23 cellular contexts compared by ENCODE assay signal in genomic region chr17:79262624-79263023, GRCh38.
DNase-seq lines count a peak whose midpoint lies in the region; ATAC-seq, FAIRE-seq and TF ChIP-seq lines count a peak whose summit lies in the region.
"Had no signal": no experiment of that assay in that cellular context is flagged by ENCODE, and none has a peak within 500 bp of the region (broad histone marks: within the 10 kb centered on the region; RNA-seq: fewer than 3 reads in every experiment).

No MANE protein-coding gene starts in this region.

- H3K9me3 ChIP-seq in BLaER1 treated with 17β-estradiol and CSF1 and Interleukin-3, amounts not matched to agents 10 nM and 100 nM (replicated peaks in 1 of 11): no peaks in the 10 kb centered on the region
- H3K9me3 ChIP-seq in H1 (ENCODE audit: insufficient read depth in 2 of 2, low read depth in 1 of 2, low read length in 1 of 2): no peaks in the 10 kb centered on the region
- H3K9me3 ChIP-seq: BE2C had no signal

- H2BK12ac ChIP-seq in H1 (ENCODE audit: low read depth, low read length): no peak overlapping the region

- no peak overlapping the region for H2BK20ac ChIP-seq in H1 (ENCODE audit: low read length)

- no peak overlapping the region for H3K23ac ChIP-seq in H1 (ENCODE audit: insufficient read length)

- H2AFZ ChIP-seq in H1 (ENCODE audit: low read length): no peak overlapping the region
- H2AFZ ChIP-seq: GM23248 had no signal

- WGBS in H1 (ENCODE audit: extremely low coverage in 1 of 2, insufficient coverage in 1 of 2, insufficient read length in 1 of 2, insufficient replicate concordance in 2 of 2, low coverage in 1 of 2, low lambda C conversion rate in 2 of 2, missing lambda C conversion rate in 1 of 2), 2 experiments: 86% methylated on average over 6 of the region's 6 CpGs; no CpG with 5 or more reads in 1 of the 2 experiments

- no peak overlapping the region for H3K4ac ChIP-seq in H1 (replicated peaks; ENCODE audit: insufficient read length, low read depth, low read length)

- H2BK5ac ChIP-seq in H1 (ENCODE audit: low read depth, low read length): no peak overlapping the region

- peak overlapping the region; percentile 72; the same call in 1 of the 2 replicates for H2BK15ac ChIP-seq in H1 (ENCODE audit: low read length)

- H3K79me2 ChIP-seq in H1 (ENCODE audit: control insufficient read depth in 1 of 2, insufficient read depth in 2 of 2, low read length in 2 of 2): no peaks in the 10 kb centered on the region

- peaks cover 0 to 55% (median 7%) of the 10 kb centered on the region in 11 experiments; a peak in 12 of 22 replicates for H4K20me1 ChIP-seq in BLaER1 treated with 17β-estradiol and CSF1 and Interleukin-3, amounts not matched to agents 10 nM and 100 nM
- no peaks in the 10 kb centered on the region for H4K20me1 ChIP-seq in H1 (replicated peaks in 1 of 2; ENCODE audit: control insufficient read depth in 1 of 2, insufficient read depth in 2 of 2, low read length in 2 of 2)

- no peak overlapping the region for H3K4me3 ChIP-seq in BLaER1 treated with 17β-estradiol and CSF1 and Interleukin-3, amounts not matched to agents 10 nM and 100 nM
- H3K4me3 ChIP-seq in H1 (ENCODE audit: extremely low read depth in 1 of 4, insufficient read depth in 2 of 4, low read depth in 3 of 4, low read length in 4 of 4): no peak overlapping the region
- H3K4me3 ChIP-seq: GM23248 had no signal

- no peak for TF ChIP-seq RAD21 in H1 (IDR thresholded peaks at IDR 0.05 in 1 of 2, conservative IDR thresholded peaks at IDR 0.05 in 1 of 2; ENCODE audit: low read depth in 2 of 2, low read length in 2 of 2)

- TF ChIP-seq CTCF in H1 (IDR thresholded peaks at IDR 0.05; ENCODE audit: control extremely low read depth in 1 of 3, insufficient read depth in 1 of 3, low read depth in 1 of 3, low read length in 3 of 3): no peak

- H2BK120ac ChIP-seq in H1 (replicated peaks; ENCODE audit: low read depth, low read length): no peak overlapping the region

- no peak overlapping the region for H2AK5ac ChIP-seq in H1 (ENCODE audit: low read depth, low read length)

- POLR2A ChIA-PET in H1 (lab: Charles Lee; ENCODE audit: partially characterized antibody): no interaction called here

- no peaks in the 10 kb centered on the region for H3K36me3 ChIP-seq in BLaER1 treated with 17β-estradiol and CSF1 and Interleukin-3, amounts not matched to agents 10 nM and 100 nM
- no peaks in the 10 kb centered on the region for H3K36me3 ChIP-seq in H1 (ENCODE audit: control insufficient read depth in 2 of 4, insufficient read depth in 4 of 4, low read length in 3 of 4)
- H3K36me3 ChIP-seq: BE2C had no signal

- FAIRE-seq in H1 (lab: Jason Lieb, UNC): no peak
- FAIRE-seq: A204.1, G401.6, GM12891, GM19239 had no signal

- H3K18ac ChIP-seq in H1 (ENCODE audit: extremely low read depth, low read length): no peak overlapping the region

- peaks cover 0 to 27% (median 9%) of the 10 kb centered on the region in 11 experiments; a peak in 11 of 22 replicates for H3K27me3 ChIP-seq in BLaER1 treated with 17β-estradiol and CSF1 and Interleukin-3, amounts not matched to agents 10 nM and 100 nM
- H3K27me3 ChIP-seq in H1 (replicated peaks in 1 of 4; ENCODE audit: control insufficient read depth in 3 of 4, extremely low read depth in 1 of 4, insufficient read depth in 3 of 4, low read length in 3 of 4): no peaks in the 10 kb centered on the region

- no peaks in the 10 kb centered on the region for H3K23me2 ChIP-seq in H1 (ENCODE audit: low read depth, low read length)

- H3K14ac ChIP-seq in H1 (ENCODE audit: insufficient read length): no peak overlapping the region

- H3K4me1 ChIP-seq in BLaER1 treated with 17β-estradiol and CSF1 and Interleukin-3, amounts not matched to agents 10 nM and 100 nM: peaks cover 0 to 44% (median 29%) of the 10 kb centered on the region in 10 experiments; a peak in 16 of 20 replicates
- H3K4me1 ChIP-seq in H1 (replicated peaks in 1 of 4; ENCODE audit: control insufficient read depth in 3 of 4, insufficient read depth in 4 of 4, low read length in 3 of 4): peaks cover 0 to 3% (median 0%) of the 10 kb centered on the region in 4 experiments; a peak in 1 of 7 replicates
- H3K4me1 ChIP-seq: BE2C had no signal

- TF ChIP-seq EP300 in H1 (IDR thresholded peaks at IDR 0.05; ENCODE audit: borderline replicate concordance in 1 of 2, low read depth in 2 of 2, low read length in 2 of 2): no peak

- H4K8ac ChIP-seq in H1 (ENCODE audit: extremely low read depth, insufficient read depth, low read length): no peak overlapping the region; the same call in 1 of the 2 replicates

- CTCF ChIA-PET in H1 (lab: Charles Lee; ENCODE audit: partially characterized antibody): interaction anchor here (0.6 to 1.9 kb wide), 5 partner anchors 9 to 131 kb away, joined by 3 to 4 read pairs (median 4); no protein-coding TSS in a partner anchor

- H3K79me1 ChIP-seq in H1 (ENCODE audit: low read depth, low read length): no peaks in the 10 kb centered on the region

- H3K27ac ChIP-seq in BLaER1 treated with 17β-estradiol and CSF1 and Interleukin-3, amounts not matched to agents 10 nM and 100 nM: no peak overlapping the region
- H3K27ac ChIP-seq in H1 (ENCODE audit: low read depth, low read length): no peak overlapping the region
- H3K27ac ChIP-seq: GM23248, KMS-11 had no signal

- peak; percentile 17 for DNase-seq in DMS79 treated with DMSO at 0.1 percent for 48 hours (lab: John Stamatoyannopoulos, UW)
- DNase-seq in RPMI8226: peak; percentile 72
- no peak for DNase-seq in H1 (ENCODE audit: low read depth in 1 of 2, low spot score in 2 of 2)
- DNase-seq in NCI-H1930 (lab: John Stamatoyannopoulos, UW): no peak
- DNase-seq in activated CD4-positive, alpha-beta T cell treated with anti-CD3 and anti-CD28 coated beads, Interleukin-2, amount 50 U/mL, for 1 hour: no peak
- no peak for DNase-seq in T-helper 1 cell
- DNase-seq: ACHN; BE2C; CD4-positive, alpha-beta memory T cell; DMS153; DND-41; EL; GM23248; H7; HFFc6 had no signal

- H3K56ac ChIP-seq in H1 (replicated peaks; ENCODE audit: insufficient read length, low read depth, low read length): no peak overlapping the region

- H3K4me2 ChIP-seq in BLaER1 treated with 17β-estradiol and CSF1 and Interleukin-3, amounts not matched to agents 10 nM and 100 nM: peak overlapping the region in 9 of 11 experiments; percentile 0 to 93 (median 77); a peak in 15 of 22 replicates
- no peak overlapping the region for H3K4me2 ChIP-seq in H1 (ENCODE audit: insufficient read depth in 1 of 2, low read depth in 2 of 2, low read length in 2 of 2)
- H3K4me2 ChIP-seq: KMS-11 had no signal

- TF ChIP-seq POLR2A in H1 (IDR thresholded peaks at IDR 0.05; ENCODE audit: control extremely low read depth in 1 of 2, low read depth in 2 of 2, low read length in 2 of 2): no peak

- H4K91ac ChIP-seq in H1 (replicated peaks; ENCODE audit: insufficient read length, low read length): no peak overlapping the region

- no peak overlapping the region for H3K9ac ChIP-seq in BLaER1 treated with 17β-estradiol and CSF1 and Interleukin-3, amounts not matched to agents 10 nM and 100 nM
- H3K9ac ChIP-seq in H1 (replicated peaks in 1 of 4; ENCODE audit: extremely low read depth in 1 of 4, low read depth in 3 of 4, low read length in 3 of 4): no peak overlapping the region
- H3K9ac ChIP-seq: GM23248, KMS-11 had no signal

- no peak for ATAC-seq in GM21390 (IDR thresholded peaks at IDR 0.05; ENCODE audit: unreplicated experiment)
- ATAC-seq: HCT116 had no signal

- no peak overlapping the region for H4K5ac ChIP-seq in H1 (ENCODE audit: insufficient read length, low read depth, low read length)

TF ChIP-seq in H1, 55 proteins besides CTCF, POLR2A, EP300 and RAD21 (continues in another document):
- TF ChIP-seq TCF12 (IDR thresholded peaks at IDR 0.05; ENCODE audit: low read depth, low read length) (no peak), RFX5 (IDR thresholded peaks at IDR 0.05; ENCODE audit: borderline replicate concordance, low read depth, low read length) (no peak), PHF8 (conservative IDR thresholded peaks at IDR 0.05; ENCODE audit: low read depth, low read length) (no peak), RNF2 (IDR thresholded peaks at IDR 0.05; ENCODE audit: borderline replicate concordance, low read depth, low read length, missing control alignments, poor library complexity, severe bottlenecking) (no peak), EZH2 (IDR thresholded peaks at IDR 0.05; ENCODE audit: low read depth, low read length, severe bottlenecking) (no peak), JUN (IDR thresholded peaks at IDR 0.05; ENCODE audit: low read depth, low read length) (no peak), CEBPB (IDR thresholded peaks at IDR 0.05; ENCODE audit: low read depth, low read length) (no peak), FOSL1 (IDR thresholded peaks at IDR 0.05; ENCODE audit: insufficient read depth, low read depth, low read length) (no peak), CBX5 (IDR thresholded peaks at IDR 0.05; ENCODE audit: low read depth, low read length) (no peak), SP2 (IDR thresholded peaks at IDR 0.05; ENCODE audit: low read length) (no peak), JUND (IDR thresholded peaks at IDR 0.05; ENCODE audit: low read length) (no peak), KDM1A (IDR thresholded peaks at IDR 0.05; ENCODE audit: borderline replicate concordance, low read length) (no peak), EGR1 (IDR thresholded peaks at IDR 0.05; ENCODE audit: borderline replicate concordance, low read depth, low read length) (no peak), TBP (IDR thresholded peaks at IDR 0.05; ENCODE audit: low read depth, low read length) (no peak), SIN3A (conservative IDR thresholded peaks at IDR 0.05 in 1 of 2, IDR thresholded peaks at IDR 0.05 in 1 of 2; ENCODE audit: low read depth in 1 of 2, low read length in 2 of 2) (no peak), NANOG (IDR thresholded peaks at IDR 0.05; ENCODE audit: insufficient read depth, low read depth, low read length, poor library complexity, severe bottlenecking) (no peak), GTF2F1 (IDR thresholded peaks at IDR 0.05; ENCODE audit: borderline replicate concordance, low read depth, low read length) (no peak), USF2 (IDR thresholded peaks at IDR 0.05; ENCODE audit: low read length) (no peak)

Comparison
In these comparisons a context has a peak if more than half of its experiments do, and no peak if none do; other contexts are left out.
1. H3K4me2 ChIP-seq: peak in BLaER1 treated with 17β-estradiol and CSF1 and Interleukin-3, amounts not matched to agents 10 nM and 100 nM (9 of 11); none in H1 (0 of 2).
2. DNase-seq: peak in DMS79 treated with DMSO at 0.1 percent for 48 hours (single experiment) and RPMI8226 (single experiment); none in H1 (0 of 2), NCI-H1930 (0 of 2), activated CD4-positive, alpha-beta T cell treated with anti-CD3 and anti-CD28 coated beads, Interleukin-2, amount 50 U/mL, for 1 hour (single experiment) and T-helper 1 cell (0 of 5).